In the genomic region with DNA sequence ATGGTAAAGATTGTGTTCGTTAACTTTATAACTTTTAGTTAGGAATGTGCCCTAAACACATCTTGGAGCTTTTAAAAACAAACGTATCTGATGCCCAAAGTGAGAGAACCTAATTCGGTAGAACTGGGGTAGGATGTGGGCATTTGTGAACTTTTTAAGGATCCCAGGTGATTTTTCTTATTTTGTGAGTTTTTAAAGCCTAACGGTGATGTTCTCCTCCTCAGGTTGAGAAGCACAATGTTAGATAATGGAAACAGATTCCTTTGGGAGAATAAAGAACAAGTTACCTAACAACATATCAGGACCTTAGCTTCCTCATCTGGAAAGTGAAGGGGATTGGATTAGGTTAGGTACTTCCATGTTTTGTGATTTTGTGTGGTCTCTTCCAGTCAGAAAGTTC, we compare ENCODE assay signal across 9 cellular contexts. TPM values are rescaled to one million over a fixed set of nuclear protein-coding genes. Genes with fewer than 3 reads are reported as not detected.
DNase-seq lines count a peak whose midpoint lies in the region; ATAC-seq and TF ChIP-seq lines count a peak whose summit lies in the region.
"Had no signal": no experiment of that assay in that cellular context is flagged by ENCODE, and none has a peak within 500 bp of the region (broad histone marks: within the 10 kb centered on the region; RNA-seq: fewer than 3 reads in every experiment).

No MANE protein-coding gene starts in this region.

- H2AK5ac ChIP-seq in IMR-90 (ENCODE audit: low read depth, low read length) = peak overlapping the region; percentile 96

- peak overlapping the region; percentile 79 for H3K4me3 ChIP-seq in IMR-90 (ENCODE audit: insufficient read depth, low read depth, low read length)
- peak overlapping the region; percentile 80 to 94 for H3K4me3 ChIP-seq in duodenal mucosa (ENCODE audit: low read depth in 1 of 2, low read length in 2 of 2)
- H3K4me3 ChIP-seq in mucosa of stomach (ENCODE audit: low read length) = peak overlapping the region; percentile 78

- in situ Hi-C loops in IMR-90 (cut with MboI; ENCODE audit: low sequenced_read_pairs) = no loop called here

- no CpG with 5 or more reads among the region's 4 CpGs for WGBS in IMR-90 (ENCODE audit: extremely low coverage in 2 of 2, insufficient read length in 1 of 2), 2 experiments

- peaks cover 6% of the 10 kb centered on the region; the same call in 1 of the 2 replicates for H4K20me1 ChIP-seq in IMR-90 (ENCODE audit: insufficient read depth, low read length)

- CTCF ChIA-PET in IMR-90 (lab: Yijun Ruan, JAX) = interaction anchor here (1.6 kb wide), 1 partner anchor 80 kb away, joined by 4 read pairs; no protein-coding TSS in a partner anchor

- H3K4ac ChIP-seq in IMR-90 (ENCODE audit: low read depth, low read length) = peak overlapping the region; percentile 96

- no peak overlapping the region for H2BK20ac ChIP-seq in IMR-90 (ENCODE audit: low read depth, low read length)

- peak overlapping the region; percentile 91; the same call in 1 of the 2 replicates for H3K23ac ChIP-seq in IMR-90 (ENCODE audit: low read depth, low read length)

- peak overlapping the region; percentile 84 for H3K9ac ChIP-seq in IMR-90 (ENCODE audit: low read depth, low read length)
- peak overlapping the region; percentile 65 to 94 for H3K9ac ChIP-seq in duodenal mucosa (ENCODE audit: low read depth in 1 of 2, low read length in 2 of 2)
- H3K9ac ChIP-seq in mucosa of stomach (ENCODE audit: low read length) = peak overlapping the region; percentile 84

- H4K5ac ChIP-seq in IMR-90 (ENCODE audit: low read depth, low read length) = peak overlapping the region; percentile 87

- TF ChIP-seq POLR2A in IMR-90 (IDR thresholded peaks at IDR 0.05; ENCODE audit: low read depth, low read length) = no peak

- no peak overlapping the region for H2AFZ ChIP-seq in IMR-90 (replicated peaks; ENCODE audit: low read length, poor library complexity)

- no peak for DNase-seq in IMR-90
- DNase-seq in NCI-H2107 (lab: John Stamatoyannopoulos, UW) = no peak
- DNase-seq in NAMALWA (ENCODE audit: low spot score) = no peak
- DNase-seq in dermis blood vessel endothelial cell = no peak
- DNase-seq in EL = no peak

- H3K9me1 ChIP-seq in IMR-90 (ENCODE audit: insufficient read depth, low read length) = 0 out of 2 replicates have a peak, but pooled peaks cover 3% of the 10 kb centered on the region

- H3K18ac ChIP-seq in IMR-90 (ENCODE audit: low read depth, low read length) = no peak overlapping the region

- H2AK9ac ChIP-seq in IMR-90 (replicated peaks; ENCODE audit: low read depth, low read length, poor library complexity) = peak overlapping the region; percentile 96

- BruUV-seq in IMR-90 (replicated peaks; lab: Mats Ljungman, UMichigan) = no TSS peak

- H3K36me3 ChIP-seq in IMR-90 (ENCODE audit: control insufficient read depth, insufficient read depth, low read length) = peaks cover 19% of the 10 kb centered on the region
- peaks cover 19 to 35% of the 10 kb centered on the region in 2 donors for H3K36me3 ChIP-seq in duodenal mucosa (ENCODE audit: control insufficient read depth in 1 of 2, insufficient read depth in 2 of 2, low read length in 2 of 2)
- no peaks in the 10 kb centered on the region for H3K36me3 ChIP-seq in mucosa of stomach (ENCODE audit: control insufficient read depth, insufficient read depth, low read length)

- TF ChIP-seq CTCF in 22Rv1 (IDR thresholded peaks at IDR 0.05) (no peak), IMR-90 (conservative IDR thresholded peaks at IDR 0.05; ENCODE audit: low read depth, low read length) (no peak)

- H3K4me2 ChIP-seq in IMR-90 (ENCODE audit: low read depth, low read length) = peak overlapping the region; percentile 95

- TF ChIP-seq RAD21 in IMR-90 (IDR thresholded peaks at IDR 0.05; ENCODE audit: low read length) = no peak

- no peaks in the 10 kb centered on the region for H3K9me3 ChIP-seq in IMR-90 (ENCODE audit: control insufficient read depth, insufficient read depth, low read length)
- no peaks in the 10 kb centered on the region for H3K9me3 ChIP-seq in duodenal mucosa (ENCODE audit: control insufficient read depth in 1 of 2, low read length in 2 of 2)
- H3K9me3 ChIP-seq in mucosa of stomach (ENCODE audit: control insufficient read depth, low read length) = no peaks in the 10 kb centered on the region

- H3K79me1 ChIP-seq in IMR-90 (ENCODE audit: low read depth in 1 of 2, low read length in 2 of 2) = peaks cover 32 to 56% of the 10 kb centered on the region in 2 experiments

- H2BK5ac ChIP-seq in IMR-90 (ENCODE audit: low read depth, low read length, poor library complexity, severe bottlenecking) = peak overlapping the region; percentile 53

- peak overlapping the region; percentile 89 for H4K91ac ChIP-seq in IMR-90 (ENCODE audit: insufficient read depth, low read depth, low read length)

- H3K27ac ChIP-seq in 22Rv1 = peak overlapping the region; percentile 49; the same call in 1 of the 2 replicates
- H3K27ac ChIP-seq in IMR-90 (ENCODE audit: insufficient read depth, low read length) = peak overlapping the region; percentile 82
- H3K27ac ChIP-seq in duodenal mucosa (ENCODE audit: low read depth, low read length) = no peak overlapping the region

- H2BK120ac ChIP-seq in IMR-90 (ENCODE audit: low read depth, low read length) = no peak overlapping the region

- dilution Hi-C loops in IMR-90 (cut with HindIII; ENCODE audit: low sequenced_read_pairs, unreplicated experiment) = no loop called here

- intact Hi-C loops in IMR-90 (cut with micrococcal nuclease) = no loop called here

- H3K4me1 ChIP-seq in IMR-90 (ENCODE audit: control insufficient read depth, insufficient read depth, low read length) (peaks cover 5% of the 10 kb centered on the region), duodenal mucosa (ENCODE audit: control insufficient read depth in 1 of 2, insufficient read depth in 2 of 2, low read length in 2 of 2) (peaks cover 18 to 22% of the 10 kb centered on the region in 2 donors), mucosa of stomach (ENCODE audit: control insufficient read depth, insufficient read depth, low read length) (peaks cover 12% of the 10 kb centered on the region)

- no peak overlapping the region for H2BK15ac ChIP-seq in IMR-90 (ENCODE audit: low read depth, low read length)

- H3K14ac ChIP-seq in IMR-90 (replicated peaks; ENCODE audit: low read depth, low read length) = peak overlapping the region; percentile 96

- peak overlapping the region; percentile 79 for H3K56ac ChIP-seq in IMR-90 (ENCODE audit: extremely low read depth, insufficient read depth, low read length)

- H3K27me3 ChIP-seq in IMR-90 (ENCODE audit: control insufficient read depth, insufficient read depth, low read length) (no peaks in the 10 kb centered on the region), duodenal mucosa (ENCODE audit: control insufficient read depth in 1 of 2, insufficient read depth in 2 of 2, low read length in 2 of 2) (no peaks in the 10 kb centered on the region), mucosa of stomach (ENCODE audit: control insufficient read depth, insufficient read depth, low read length) (no peaks in the 10 kb centered on the region)

- POLR2A ChIA-PET in IMR-90 (lab: Charles Lee; ENCODE audit: unreplicated experiment) = no interaction called here

- ATAC-seq in IMR-90 (ENCODE audit: low read depth) = no peak

- H4K8ac ChIP-seq in IMR-90 (ENCODE audit: low read depth in 2 of 2, low read length in 2 of 2) = peak overlapping the region; percentile 92 to 98

TF ChIP-seq in IMR-90, 13 proteins besides CTCF, POLR2A, EP300 and RAD21 (continues in another document):
- TF ChIP-seq, protein P1, sequence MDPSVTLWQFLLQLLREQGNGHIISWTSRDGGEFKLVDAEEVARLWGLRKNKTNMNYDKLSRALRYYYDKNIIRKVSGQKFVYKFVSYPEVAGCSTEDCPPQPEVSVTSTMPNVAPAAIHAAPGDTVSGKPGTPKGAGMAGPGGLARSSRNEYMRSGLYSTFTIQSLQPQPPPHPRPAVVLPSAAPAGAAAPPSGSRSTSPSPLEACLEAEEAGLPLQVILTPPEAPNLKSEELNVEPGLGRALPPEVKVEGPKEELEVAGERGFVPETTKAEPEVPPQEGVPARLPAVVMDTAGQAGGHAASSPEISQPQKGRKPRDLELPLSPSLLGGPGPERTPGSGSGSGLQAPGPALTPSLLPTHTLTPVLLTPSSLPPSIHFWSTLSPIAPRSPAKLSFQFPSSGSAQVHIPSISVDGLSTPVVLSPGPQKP (IDR thresholded peaks at IDR 0.05; ENCODE audit: borderline replicate concordance, low read depth, low read length) = no peak
- no peak for TF ChIP-seq MXI1 (IDR thresholded peaks at IDR 0.05; ENCODE audit: borderline replicate concordance, low read depth, low read length)
- TF ChIP-seq CHD1 (IDR thresholded peaks at IDR 0.05; ENCODE audit: low read depth, low read length) = no peak
- no peak for TF ChIP-seq MAFK (IDR thresholded peaks at IDR 0.05; ENCODE audit: low read depth, low read length)
- no peak for TF ChIP-seq CEBPB (IDR thresholded peaks at IDR 0.05; ENCODE audit: low read depth, low read length)
- TF ChIP-seq RCOR1 (IDR thresholded peaks at IDR 0.05; ENCODE audit: insufficient replicate concordance, low read length) = no peak
- no peak for TF ChIP-seq RFX5 (IDR thresholded peaks at IDR 0.05; ENCODE audit: low read depth, low read length)
- no peak for TF ChIP-seq SMC3 (IDR thresholded peaks at IDR 0.05; ENCODE audit: low read depth, low read length)
- no peak for TF ChIP-seq BHLHE40 (IDR thresholded peaks at IDR 0.05; ENCODE audit: low read depth, low read length)

RNA-seq across cellular contexts. Expression of a gene that starts 0.7 kb away (rescaled TPM):
- total RNA-seq in IMR-90 (2012; rRNA removed) (70.4 and 82.5 TPM in 2 replicates), dermis blood vessel endothelial cell (68.2 and 84.7 TPM in 2 replicates)
- 134 and 139 TPM in 2 replicates for polyA plus RNA-seq in IMR-90 (2012; rRNA removed)
- polyA plus RNA-seq in IMR-90 (2012; cell fraction: cytosol; rRNA removed) = 55.1 and 61.0 TPM in 2 replicates
- polyA plus RNA-seq in IMR-90 (2012; cell fraction: nucleus; rRNA removed; ENCODE audit: low replicate concordance) = 237 and 250 TPM in 2 replicates

RNA-seq across cellular contexts. Expression of a gene that starts 0.9 kb away (rescaled TPM):
- total RNA-seq in IMR-90 (2012; rRNA removed) (7.3 and 8.6 TPM in 2 replicates), dermis blood vessel endothelial cell (14.6 and 16.2 TPM in 2 replicates)
- polyA plus RNA-seq in IMR-90 (2012; rRNA removed) = 17.4 and 23.7 TPM in 2 replicates
- polyA plus RNA-seq in IMR-90 (2012; cell fraction: cytosol; rRNA removed) = 6.6 and 9.2 TPM in 2 replicates
- polyA plus RNA-seq in IMR-90 (2012; cell fraction: nucleus; rRNA removed; ENCODE audit: low replicate concordance) = 100 and 134 TPM in 2 replicates

RNA-seq across cellular contexts. Expression of a gene that starts 34.6 kb away (rescaled TPM):
- total RNA-seq in IMR-90 (2012; rRNA removed) (not detected in 2 replicates), dermis blood vessel endothelial cell (0.09 TPM in 1 of 2 replicates, not detected in the other)
- polyA plus RNA-seq in IMR-90 (2012; rRNA removed) = 0.14 TPM in 1 of 2 replicates, not detected in the other
- polyA plus RNA-seq in IMR-90 (2012; cell fraction: cytosol; rRNA removed) = 0.08 and 0.15 TPM in 2 replicates
- polyA plus RNA-seq in IMR-90 (2012; cell fraction: nucleus; rRNA removed; ENCODE audit: low replicate concordance) = 0.15 TPM in 1 of 2 replicates, not detected in the other
- total RNA-seq: glomerular endothelial cell had no signal

RNA-seq across cellular contexts. Expression of a gene that starts 53.4 kb away (rescaled TPM):
- total RNA-seq in IMR-90 (2012; rRNA removed) (under 0.01 TPM in 1 of 2 replicates, not detected in the other), dermis blood vessel endothelial cell (34.4 and 125 TPM in 2 replicates)
- 0.27 and 0.39 TPM in 2 replicates for polyA plus RNA-seq in IMR-90 (2012; rRNA removed)
- polyA plus RNA-seq in IMR-90 (2012; cell fraction: cytosol; rRNA removed) = 0.04 and 0.36 TPM in 2 replicates
- 0.63 and 1.5 TPM in 2 replicates for polyA plus RNA-seq in IMR-90 (2012; cell fraction: nucleus; rRNA removed; ENCODE audit: low replicate concordance)
